Comparison of ENCODE assay signal across 16 cellular contexts in the genomic region with DNA sequence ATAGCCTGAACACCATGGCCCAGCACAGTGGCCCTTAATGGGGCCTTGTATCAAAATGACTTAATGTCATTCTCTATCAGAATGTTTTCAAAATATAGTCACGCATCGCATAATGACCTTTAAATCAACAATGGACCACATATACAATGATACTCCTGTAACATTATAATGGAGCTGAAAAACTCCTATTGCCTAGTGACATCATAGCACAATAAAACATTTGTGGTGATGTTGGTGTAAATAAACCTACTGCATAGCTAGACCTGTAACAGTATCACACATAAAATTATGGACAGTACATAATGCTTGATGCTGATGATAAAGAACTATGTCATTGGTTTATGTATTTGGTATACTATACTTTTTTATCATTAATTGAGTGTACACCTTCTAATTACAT.
"Had no signal": no experiment of that assay in that cellular context is flagged by ENCODE, and none has a peak within 500 bp of the region (broad histone marks: within the 10 kb centered on the region; RNA-seq: fewer than 3 reads in every experiment).

No MANE protein-coding gene starts in this region.

- H3K9me3 ChIP-seq: breast epithelium, lower lobe of right lung, psoas muscle, suprapubic skin, upper lobe of left lung had no signal

- ATAC-seq: esophagus mucosa; left cardiac atrium; lower lobe of right lung; psoas muscle; sciatic nerve; stimulated activated naive CD8-positive, alpha-beta T cell treated with anti-CD3 and anti-CD28 coated beads, Interleukin-15, Interleukin-2, amounts not matched to agents 100 U/mL and 50 U/mL, for 24 hours had no signal

- DNase-seq: activated CD4-positive, alpha-beta T cell treated with anti-CD3 and anti-CD28 coated beads, Interleukin-2, amount 50 U/mL, for 1 hour; activated gamma-delta T cell; activated naive CD8-positive, alpha-beta T cell treated with anti-CD3 and anti-CD28 coated beads, Interleukin-2, amount 10 ng/mL, durations not matched to agents 7 days and 5 days; aorta; dorsolateral prefrontal cortex; glutamatergic neuron; left cardiac atrium; lower lobe of right lung; midbrain; psoas muscle; stimulated activated naive CD8-positive, alpha-beta T cell treated with anti-CD3 and anti-CD28 coated beads, Interleukin-15, Interleukin-2, amounts not matched to agents 100 U/mL and 50 U/mL, for 24 hours; upper lobe of left lung had no signal

- H3K27me3 ChIP-seq: breast epithelium, dorsolateral prefrontal cortex, suprapubic skin, upper lobe of left lung had no signal

- H3K27me3 Mint-ChIP-seq: activated naive CD8-positive, alpha-beta T cell treated with anti-CD3 and anti-CD28 coated beads, Interleukin-2, amount 10 ng/mL, durations not matched to agents 7 days and 5 days had no signal

- H3K27ac ChIP-seq: breast epithelium, dorsolateral prefrontal cortex, lower lobe of right lung, psoas muscle, suprapubic skin, upper lobe of left lung had no signal

- H3K4me3 Mint-ChIP-seq: activated naive CD8-positive, alpha-beta T cell treated with anti-CD3 and anti-CD28 coated beads, Interleukin-2, amount 10 ng/mL, durations not matched to agents 7 days and 5 days had no signal

- H3K4me3 ChIP-seq: breast epithelium, dorsolateral prefrontal cortex, lower lobe of right lung, psoas muscle, suprapubic skin, upper lobe of left lung had no signal

- H3K4me1 ChIP-seq: breast epithelium, psoas muscle had no signal

- H3K36me3 ChIP-seq: breast epithelium, lower lobe of right lung, suprapubic skin, upper lobe of left lung had no signal

- H3K27ac Mint-ChIP-seq: activated naive CD8-positive, alpha-beta T cell treated with anti-CD3 and anti-CD28 coated beads, Interleukin-2, amount 10 ng/mL, durations not matched to agents 7 days and 5 days had no signal

- H3K9me3 Mint-ChIP-seq: activated naive CD8-positive, alpha-beta T cell treated with anti-CD3 and anti-CD28 coated beads, Interleukin-2, amount 10 ng/mL, durations not matched to agents 7 days and 5 days had no signal
